In genomic region chrX:109172091-109172602, GRCh38 we compare ENCODE assay signal across 27 cellular contexts.
"Had no signal": no experiment of that assay in that cellular context is flagged by ENCODE, and none has a peak within 500 bp of the region (broad histone marks: within the 10 kb centered on the region; RNA-seq: fewer than 3 reads in every experiment).

No MANE protein-coding gene starts in this region.

- H3K4me3 ChIP-seq: colonic mucosa, coronary artery, dorsolateral prefrontal cortex, esophagus muscularis mucosa, esophagus squamous epithelium, gastrocnemius medialis, heart left ventricle, heart right ventricle had no signal

- H3K27me3 ChIP-seq: colonic mucosa, esophagus muscularis mucosa, esophagus squamous epithelium, foreskin keratinocyte, gastrocnemius medialis, heart left ventricle, heart right ventricle had no signal

- H3K4me1 ChIP-seq: colonic mucosa, esophagus muscularis mucosa, esophagus squamous epithelium, foreskin keratinocyte, gastrocnemius medialis, heart left ventricle, heart right ventricle had no signal

- H3K4me1 Mint-ChIP-seq: endodermal cell had no signal

- H3K27ac ChIP-seq: colonic mucosa, coronary artery, dorsolateral prefrontal cortex, epithelial cell of prostate, esophagus muscularis mucosa, esophagus squamous epithelium, foreskin keratinocyte, gastrocnemius medialis, heart left ventricle, heart right ventricle had no signal

- H3K9me3 Mint-ChIP-seq: effector memory CD8-positive, alpha-beta T cell had no signal

- H3K9me3 ChIP-seq: colonic mucosa, esophagus squamous epithelium had no signal

- H3K27me3 Mint-ChIP-seq: dendritic cell treated with granulocyte-macrophage colony-stimulating factor and Interleukin-4, amounts not matched to agents 40 ng/mL and 50 ng/mL, for 4 days; effector memory CD8-positive, alpha-beta T cell had no signal

- ATAC-seq: effector memory CD8-positive, alpha-beta T cell; esophagus mucosa; foreskin keratinocyte; gastrocnemius medialis; heart left ventricle; heart right ventricle had no signal

- H3K36me3 ChIP-seq: colonic mucosa, esophagus muscularis mucosa, esophagus squamous epithelium, gastrocnemius medialis, heart left ventricle, heart right ventricle had no signal

- H3K4me3 Mint-ChIP-seq: dendritic cell treated with granulocyte-macrophage colony-stimulating factor and Interleukin-4, amounts not matched to agents 40 ng/mL and 50 ng/mL, for 4 days; effector memory CD8-positive, alpha-beta T cell; endodermal cell had no signal

- H3K27ac Mint-ChIP-seq: dendritic cell treated with granulocyte-macrophage colony-stimulating factor and Interleukin-4, amounts not matched to agents 40 ng/mL and 50 ng/mL, for 4 days; effector memory CD8-positive, alpha-beta T cell; endodermal cell had no signal

- FAIRE-seq: endometrium, endothelial cell of umbilical vein, frontal cortex had no signal

- DNase-seq: colonic mucosa; cortex of kidney; dermis blood vessel endothelial cell; dorsolateral prefrontal cortex; effector CD4-positive, alpha-beta T cell; effector CD8-positive, alpha-beta T cell; effector memory CD4-positive, alpha-beta T cell; effector memory CD8-positive, alpha-beta T cell; endodermal cell; erythroblast; esophagus squamous epithelium; foreskin fibroblast; foreskin keratinocyte; foreskin melanocyte; gastrocnemius medialis; glutamatergic neuron; head of caudate nucleus; heart left ventricle; heart right ventricle had no signal
